ENCODE assay signal across 8 cellular contexts in the genomic region with DNA sequence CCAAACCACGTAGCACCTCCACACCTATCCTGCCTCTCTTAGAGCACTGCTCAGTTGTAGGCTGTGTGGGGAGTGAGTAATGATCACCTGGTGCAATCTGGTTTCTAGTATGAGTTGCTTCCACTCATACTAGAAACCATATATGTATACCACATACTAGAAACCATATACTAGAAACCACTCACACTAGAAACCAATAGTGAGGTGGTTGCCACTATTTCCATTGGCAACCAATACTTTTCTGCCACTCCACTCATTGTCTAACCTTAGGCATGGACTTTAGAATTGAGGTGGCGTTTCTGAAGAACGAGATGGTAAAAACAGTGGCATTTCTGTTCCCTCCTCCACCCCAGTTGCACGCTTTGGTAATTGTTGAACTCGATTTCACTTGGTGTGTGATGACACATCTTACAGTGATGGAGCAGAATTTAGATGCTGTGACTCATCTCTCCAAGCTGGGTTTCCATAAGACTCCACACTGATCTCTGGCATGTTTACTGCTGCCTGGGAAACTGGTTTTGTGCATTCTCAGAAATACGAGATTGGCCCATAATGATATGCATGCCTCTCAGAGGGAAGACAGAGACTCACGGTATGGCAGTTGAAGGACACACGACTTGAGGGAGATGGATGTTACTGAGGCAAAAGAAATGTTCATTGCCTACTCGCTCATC.
DNase-seq lines count a peak whose midpoint lies in the region; ATAC-seq, FAIRE-seq and TF ChIP-seq lines count a peak whose summit lies in the region.

No MANE protein-coding gene starts in this region.

- H2AFZ ChIP-seq in K562 (ENCODE audit: low read depth, low read length) = no peak overlapping the region

- H3K4me2 ChIP-seq in K562 (ENCODE audit: insufficient read depth, low read length) = no peak overlapping the region

- no peaks in the 10 kb centered on the region for H4K20me1 ChIP-seq in K562 (replicated peaks; ENCODE audit: control insufficient read depth, insufficient read depth, low read length)

- no peak for TF ChIP-seq CTCF in K562 (IDR thresholded peaks at IDR 0.05 in 2 of 3, conservative IDR thresholded peaks at IDR 0.05 in 1 of 3; ENCODE audit: insufficient read depth in 2 of 3, low read depth in 1 of 3, low read length in 3 of 3)

- CTCF ChIA-PET in K562 (lab: Yijun Ruan, JAX; ENCODE audit: low intra/inter-chr PET ratio) = no interaction called here

- H3K9me1 ChIP-seq in K562 (ENCODE audit: control insufficient read depth, insufficient read depth, low read length) = no peaks in the 10 kb centered on the region

- 0% methylated on average over 9 of the region's 9 CpGs for WGBS in K562 (ENCODE audit: insufficient coverage, low coverage, missing lambda C conversion rate)

- peak; percentile 98 for ATAC-seq in GM19455 (IDR thresholded peaks at IDR 0.05; ENCODE audit: unreplicated experiment)
- ATAC-seq in HG03378 (IDR thresholded peaks at IDR 0.05; ENCODE audit: unreplicated experiment) = peak; percentile 95
- no peak for ATAC-seq in K562

- H3K4me1 Mint-ChIP-seq in stimulated activated naive CD8-positive, alpha-beta T cell treated with anti-CD3 and anti-CD28 coated beads, Interleukin-15, Interleukin-2, amounts not matched to agents 100 ng/mL and 50 ng/mL, for 24 hours (ENCODE audit: low read depth) = peaks cover 4% of the 10 kb centered on the region

- no peaks in the 10 kb centered on the region for H3K9me3 ChIP-seq in K562 (replicated peaks; ENCODE audit: control insufficient read depth, insufficient read depth, low read depth, low read length)
- no peaks in the 10 kb centered on the region for H3K9me3 ChIP-seq in effector memory CD4-positive, alpha-beta T cell (ENCODE audit: control insufficient read depth, low read length)

- BruUV-seq in K562 (replicated peaks; lab: Mats Ljungman, UMichigan) = no TSS peak

- intact Hi-C loops in K562 (cut with micrococcal nuclease) (no loop called here), posterior vena cava (cut with DNase I) (no loop called here)

- no peaks in the 10 kb centered on the region for H3K36me3 Mint-ChIP-seq in stimulated activated naive CD8-positive, alpha-beta T cell treated with anti-CD3 and anti-CD28 coated beads, Interleukin-15, Interleukin-2, amounts not matched to agents 100 ng/mL and 50 ng/mL, for 24 hours (ENCODE audit: low read depth)

- peak overlapping the region; percentile 61 for H3K27ac Mint-ChIP-seq in stimulated activated naive CD8-positive, alpha-beta T cell treated with anti-CD3 and anti-CD28 coated beads, Interleukin-15, Interleukin-2, amounts not matched to agents 100 ng/mL and 50 ng/mL, for 24 hours

- H3K79me2 ChIP-seq in K562 (ENCODE audit: control insufficient read depth, insufficient read depth, low read length) = no peaks in the 10 kb centered on the region

- H3K9ac ChIP-seq in K562 (ENCODE audit: insufficient read depth in 1 of 2, low read depth in 2 of 2, low read length in 2 of 2) = no peak overlapping the region

- H3K27me3 ChIP-seq in K562 (ENCODE audit: control insufficient read depth in 2 of 2, insufficient read depth in 2 of 2, low read length in 2 of 2) = no peaks in the 10 kb centered on the region
- no peaks in the 10 kb centered on the region for H3K27me3 ChIP-seq in effector memory CD4-positive, alpha-beta T cell (replicated peaks; ENCODE audit: control insufficient read depth, insufficient read depth, low read length, poor library complexity, severe bottlenecking)

- no peaks in the 10 kb centered on the region for H3K9me3 Mint-ChIP-seq in stimulated activated naive CD8-positive, alpha-beta T cell treated with anti-CD3 and anti-CD28 coated beads, Interleukin-15, Interleukin-2, amounts not matched to agents 100 ng/mL and 50 ng/mL, for 24 hours

- H3K27me3 Mint-ChIP-seq in stimulated activated naive CD8-positive, alpha-beta T cell treated with anti-CD3 and anti-CD28 coated beads, Interleukin-15, Interleukin-2, amounts not matched to agents 100 ng/mL and 50 ng/mL, for 24 hours = peaks cover 6% of the 10 kb centered on the region

- H3K4me3 ChIP-seq in K562 = no peak overlapping the region
- no peak overlapping the region for H3K4me3 ChIP-seq in effector memory CD4-positive, alpha-beta T cell (ENCODE audit: insufficient read depth, low read depth, low read length, poor library complexity, severe bottlenecking)

- TF ChIP-seq POLR2A in K562 (conservative IDR thresholded peaks at IDR 0.05) = no peak

- in situ Hi-C loops in K562 (cut with MboI) = no loop called here

- FAIRE-seq in K562 (lab: Jason Lieb, UNC) = no peak

- no peaks in the 10 kb centered on the region for H3K4me1 ChIP-seq in K562 (replicated peaks in 1 of 2; ENCODE audit: control insufficient read depth in 2 of 2, insufficient read depth in 2 of 2, low read length in 2 of 2)
- no peaks in the 10 kb centered on the region for H3K4me1 ChIP-seq in effector memory CD4-positive, alpha-beta T cell (ENCODE audit: control insufficient read depth, insufficient read depth, low read length, poor library complexity, severe bottlenecking)

- no peak overlapping the region; the same call in 2 of the 3 replicates for H3K27ac ChIP-seq in K562 (ENCODE audit: extremely low read depth, low read depth, low read length)
- H3K27ac ChIP-seq in effector memory CD4-positive, alpha-beta T cell (ENCODE audit: insufficient read depth, low read length, poor library complexity, severe bottlenecking) = no peak overlapping the region

- no peak for TF ChIP-seq RAD21 in K562 (CRISPR knock-in tag; conservative IDR thresholded peaks at IDR 0.05 in 1 of 2, IDR thresholded peaks at IDR 0.05 in 1 of 2)

- POLR2A ChIA-PET in K562 (lab: Yijun Ruan, JAX) = no interaction called here

- no peak overlapping the region for H3K4me3 Mint-ChIP-seq in stimulated activated naive CD8-positive, alpha-beta T cell treated with anti-CD3 and anti-CD28 coated beads, Interleukin-15, Interleukin-2, amounts not matched to agents 100 ng/mL and 50 ng/mL, for 24 hours

- no peaks in the 10 kb centered on the region for H3K36me3 ChIP-seq in K562 (ENCODE audit: control insufficient read depth, insufficient read depth, low read length)
- H3K36me3 ChIP-seq in effector memory CD4-positive, alpha-beta T cell (ENCODE audit: control insufficient read depth, insufficient read depth, low read length) = no peaks in the 10 kb centered on the region

- TF ChIP-seq EP300 in K562 (IDR thresholded peaks at IDR 0.05; ENCODE audit: low read length) = no peak

- DNase-seq in EH (ENCODE audit: low read depth) = peak; percentile 100
- DNase-seq in K562 (ENCODE audit: extremely low read depth in 1 of 4, low spot score in 3 of 4) = peak in 1 of 4 experiments; percentile 8
- no peak for DNase-seq in activated gamma-delta T cell treated with Interleukin-2 at 50 U/mL for 16 hours
- no peak for DNase-seq in posterior vena cava (ENCODE audit: low spot score)
- DNase-seq in effector memory CD4-positive, alpha-beta T cell = no peak

TF ChIP-seq in K562, 482 proteins besides CTCF, POLR2A, EP300 and RAD21 (continues in another document):
- TF ChIP-seq CEBPG (CRISPR knock-in tag; IDR thresholded peaks at IDR 0.05) (no peak), CEBPG (tag; conservative IDR thresholded peaks at IDR 0.05 in 1 of 2, IDR thresholded peaks at IDR 0.05 in 1 of 2) (0 out of 4 replicates have a peak, but pooled peaks of 1 of the 2 experiments have one; percentile 15), SPI1 (IDR thresholded peaks at IDR 0.05; ENCODE audit: borderline replicate concordance, low read depth, low read length) (no peak), MAFG (tag; conservative IDR thresholded peaks at IDR 0.05) (peak; percentile 16; the same call in 1 of the 2 replicates), ATF3 (IDR thresholded peaks at IDR 0.05) (peak; percentile 85), ATF3 (CRISPR knock-in tag; conservative IDR thresholded peaks at IDR 0.05) (no peak), ZNF133 (CRISPR knock-in tag; IDR thresholded peaks at IDR 0.05) (no peak), ZNF507 (tag; conservative IDR thresholded peaks at IDR 0.05) (no peak)
- TF ChIP-seq, protein P1, sequence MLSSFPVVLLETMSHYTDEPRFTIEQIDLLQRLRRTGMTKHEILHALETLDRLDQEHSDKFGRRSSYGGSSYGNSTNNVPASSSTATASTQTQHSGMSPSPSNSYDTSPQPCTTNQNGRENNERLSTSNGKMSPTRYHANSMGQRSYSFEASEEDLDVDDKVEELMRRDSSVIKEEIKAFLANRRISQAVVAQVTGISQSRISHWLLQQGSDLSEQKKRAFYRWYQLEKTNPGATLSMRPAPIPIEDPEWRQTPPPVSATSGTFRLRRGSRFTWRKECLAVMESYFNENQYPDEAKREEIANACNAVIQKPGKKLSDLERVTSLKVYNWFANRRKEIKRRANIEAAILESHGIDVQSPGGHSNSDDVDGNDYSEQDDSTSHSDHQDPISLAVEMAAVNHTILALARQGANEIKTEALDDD (IDR thresholded peaks at IDR 0.05) = no peak
- TF ChIP-seq, protein P2, sequence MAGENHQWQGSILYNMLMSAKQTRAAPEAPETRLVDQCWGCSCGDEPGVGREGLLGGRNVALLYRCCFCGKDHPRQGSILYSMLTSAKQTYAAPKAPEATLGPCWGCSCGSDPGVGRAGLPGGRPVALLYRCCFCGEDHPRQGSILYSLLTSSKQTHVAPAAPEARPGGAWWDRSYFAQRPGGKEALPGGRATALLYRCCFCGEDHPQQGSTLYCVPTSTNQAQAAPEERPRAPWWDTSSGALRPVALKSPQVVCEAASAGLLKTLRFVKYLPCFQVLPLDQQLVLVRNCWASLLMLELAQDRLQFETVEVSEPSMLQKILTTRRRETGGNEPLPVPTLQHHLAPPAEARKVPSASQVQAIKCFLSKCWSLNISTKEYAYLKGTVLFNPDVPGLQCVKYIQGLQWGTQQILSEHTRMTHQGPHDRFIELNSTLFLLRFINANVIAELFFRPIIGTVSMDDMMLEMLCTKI (IDR thresholded peaks at IDR 0.05; ENCODE audit: partially characterized antibody) = no peak
